1 cellular context compared by ENCODE assay signal in the genomic region with DNA sequence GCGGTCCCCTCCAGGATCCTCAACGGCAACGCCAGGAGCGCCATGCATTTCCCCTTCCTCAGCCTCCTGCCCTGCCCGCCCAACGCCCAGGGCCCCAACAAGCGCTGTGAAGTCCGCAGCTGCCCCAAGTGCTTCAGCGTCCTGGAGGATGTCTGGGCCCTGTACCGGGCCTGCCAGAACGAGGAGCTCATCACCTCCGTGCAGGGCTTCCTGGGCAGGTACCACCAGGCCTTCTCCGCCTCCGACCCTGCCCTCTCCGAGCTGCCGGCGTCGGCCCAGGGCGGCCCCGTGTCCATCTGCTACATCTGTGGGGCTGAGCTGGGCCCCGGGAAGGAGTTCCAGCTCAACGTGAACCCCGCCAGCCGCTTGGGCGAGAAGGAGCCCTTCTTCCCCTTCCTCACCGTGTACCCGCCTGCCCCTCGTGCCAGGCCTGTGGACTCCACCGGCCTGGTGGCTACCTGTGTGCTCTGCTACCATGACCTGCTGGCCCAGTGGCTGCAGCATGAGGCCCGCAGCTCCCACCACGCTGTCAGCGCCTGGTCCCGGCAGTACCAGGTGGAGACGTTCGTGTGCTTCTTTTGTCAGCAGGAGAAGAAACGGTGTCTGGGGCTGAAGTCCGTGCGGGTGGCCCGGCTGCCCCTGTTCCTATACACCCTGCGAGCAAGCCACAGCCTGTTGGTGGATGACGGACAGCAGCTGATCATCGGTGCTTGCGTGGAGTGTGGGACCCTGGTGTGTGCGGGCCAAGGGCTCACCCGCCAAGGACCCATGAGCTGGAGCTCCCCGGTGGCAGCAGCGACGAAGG.
TF ChIP-seq lines count a peak whose summit lies in the region.

No MANE protein-coding gene starts in this region.

TF ChIP-seq in SK-N-SH treated with all-trans-retinoic acid at 6 μM for 48 hours, 23 proteins besides CTCF, POLR2A, EP300 and RAD21 (continued from another document):
- TF ChIP-seq, protein P1, sequence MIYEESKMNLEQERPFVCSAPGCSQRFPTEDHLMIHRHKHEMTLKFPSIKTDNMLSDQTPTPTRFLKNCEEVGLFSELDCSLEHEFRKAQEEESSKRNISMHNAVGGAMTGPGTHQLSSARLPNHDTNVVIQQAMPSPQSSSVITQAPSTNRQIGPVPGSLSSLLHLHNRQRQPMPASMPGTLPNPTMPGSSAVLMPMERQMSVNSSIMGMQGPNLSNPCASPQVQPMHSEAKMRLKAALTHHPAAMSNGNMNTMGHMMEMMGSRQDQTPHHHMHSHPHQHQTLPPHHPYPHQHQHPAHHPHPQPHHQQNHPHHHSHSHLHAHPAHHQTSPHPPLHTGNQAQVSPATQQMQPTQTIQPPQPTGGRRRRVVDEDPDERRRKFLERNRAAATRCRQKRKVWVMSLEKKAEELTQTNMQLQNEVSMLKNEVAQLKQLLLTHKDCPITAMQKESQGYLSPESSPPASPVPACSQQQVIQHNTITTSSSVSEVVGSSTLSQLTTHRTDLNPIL (CRISPR knock-in tag; IDR thresholded peaks at IDR 0.05; ENCODE audit: low read depth): no peak
- TF ChIP-seq ZNF8 (CRISPR knock-in tag; IDR thresholded peaks at IDR 0.05): no peak
- TF ChIP-seq, protein P2, sequence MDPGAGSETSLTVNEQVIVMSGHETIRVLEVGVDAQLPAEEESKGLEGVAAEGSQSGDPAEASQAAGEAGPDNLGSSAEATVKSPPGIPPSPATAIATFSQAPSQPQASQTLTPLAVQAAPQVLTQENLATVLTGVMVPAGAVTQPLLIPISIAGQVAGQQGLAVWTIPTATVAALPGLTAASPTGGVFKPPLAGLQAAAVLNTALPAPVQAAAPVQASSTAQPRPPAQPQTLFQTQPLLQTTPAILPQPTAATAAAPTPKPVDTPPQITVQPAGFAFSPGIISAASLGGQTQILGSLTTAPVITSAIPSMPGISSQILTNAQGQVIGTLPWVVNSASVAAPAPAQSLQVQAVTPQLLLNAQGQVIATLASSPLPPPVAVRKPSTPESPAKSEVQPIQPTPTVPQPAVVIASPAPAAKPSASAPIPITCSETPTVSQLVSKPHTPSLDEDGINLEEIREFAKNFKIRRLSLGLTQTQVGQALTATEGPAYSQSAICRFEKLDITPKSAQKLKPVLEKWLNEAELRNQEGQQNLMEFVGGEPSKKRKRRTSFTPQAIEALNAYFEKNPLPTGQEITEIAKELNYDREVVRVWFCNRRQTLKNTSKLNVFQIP (CRISPR knock-in tag; IDR thresholded peaks at IDR 0.05; ENCODE audit: borderline replicate concordance, low read depth): no peak
- no peak for TF ChIP-seq ZC3H10 (CRISPR knock-in tag; IDR thresholded peaks at IDR 0.05)
- no peak for TF ChIP-seq OSR1 (CRISPR knock-in tag; IDR thresholded peaks at IDR 0.05)
- no peak for TF ChIP-seq ZFP30 (CRISPR knock-in tag; IDR thresholded peaks at IDR 0.05)
- TF ChIP-seq RARB (CRISPR knock-in tag; IDR thresholded peaks at IDR 0.05): no peak
- TF ChIP-seq ESRRG (CRISPR knock-in tag; IDR thresholded peaks at IDR 0.05): no peak
- TF ChIP-seq ARNTL (CRISPR knock-in tag; IDR thresholded peaks at IDR 0.05; ENCODE audit: borderline replicate concordance, low read depth): no peak
- no peak for TF ChIP-seq BACH2 (CRISPR knock-in tag; IDR thresholded peaks at IDR 0.05; ENCODE audit: borderline replicate concordance)
- no peak for TF ChIP-seq GLIS3 (CRISPR knock-in tag; IDR thresholded peaks at IDR 0.05)
- TF ChIP-seq ZNF565 (CRISPR knock-in tag; conservative IDR thresholded peaks at IDR 0.05; ENCODE audit: low read depth): no peak
- TF ChIP-seq ZFP3 (CRISPR knock-in tag; IDR thresholded peaks at IDR 0.05): no peak
- TF ChIP-seq PPARA (CRISPR knock-in tag; IDR thresholded peaks at IDR 0.05; ENCODE audit: borderline replicate concordance): no peak
- no peak for TF ChIP-seq ISL1 (CRISPR knock-in tag; IDR thresholded peaks at IDR 0.05)
- TF ChIP-seq, protein P3, sequence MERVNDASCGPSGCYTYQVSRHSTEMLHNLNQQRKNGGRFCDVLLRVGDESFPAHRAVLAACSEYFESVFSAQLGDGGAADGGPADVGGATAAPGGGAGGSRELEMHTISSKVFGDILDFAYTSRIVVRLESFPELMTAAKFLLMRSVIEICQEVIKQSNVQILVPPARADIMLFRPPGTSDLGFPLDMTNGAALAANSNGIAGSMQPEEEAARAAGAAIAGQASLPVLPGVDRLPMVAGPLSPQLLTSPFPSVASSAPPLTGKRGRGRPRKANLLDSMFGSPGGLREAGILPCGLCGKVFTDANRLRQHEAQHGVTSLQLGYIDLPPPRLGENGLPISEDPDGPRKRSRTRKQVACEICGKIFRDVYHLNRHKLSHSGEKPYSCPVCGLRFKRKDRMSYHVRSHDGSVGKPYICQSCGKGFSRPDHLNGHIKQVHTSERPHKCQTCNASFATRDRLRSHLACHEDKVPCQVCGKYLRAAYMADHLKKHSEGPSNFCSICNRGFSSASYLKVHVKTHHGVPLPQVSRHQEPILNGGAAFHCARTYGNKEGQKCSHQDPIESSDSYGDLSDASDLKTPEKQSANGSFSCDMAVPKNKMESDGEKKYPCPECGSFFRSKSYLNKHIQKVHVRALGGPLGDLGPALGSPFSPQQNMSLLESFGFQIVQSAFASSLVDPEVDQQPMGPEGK (CRISPR knock-in tag; IDR thresholded peaks at IDR 0.05; ENCODE audit: borderline replicate concordance): no peak
